ENCODE assay signal across 1 cellular context in the genomic region with DNA sequence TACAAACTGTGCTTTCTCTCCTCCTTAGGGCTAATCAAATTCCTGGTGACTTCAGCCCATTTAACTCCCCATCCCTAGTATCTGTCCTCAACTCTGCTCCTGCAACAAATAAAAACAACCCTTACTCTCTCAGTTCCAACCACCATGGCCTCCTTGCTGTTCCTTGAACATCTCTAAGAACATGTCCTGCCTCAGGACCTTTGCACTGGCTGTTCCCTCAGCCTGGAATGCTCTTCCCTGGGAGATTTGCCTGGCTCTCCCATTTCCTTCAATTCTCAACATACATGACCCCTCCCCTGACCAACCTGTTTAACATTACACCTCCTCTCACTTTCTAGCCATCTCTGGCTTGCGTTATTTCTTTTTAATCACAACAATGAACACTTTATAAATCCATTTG.
TF ChIP-seq lines count a peak whose summit lies in the region.

No MANE protein-coding gene starts in this region.

TF ChIP-seq in HEK293, 187 proteins besides CTCF, POLR2A, EP300 and RAD21 (continued from another document):
- TF ChIP-seq ZNF623 (tag by site-specific recombination; IDR thresholded peaks at IDR 0.05): peak; percentile 90
